ENCODE assay signal across 1 cellular context in genomic region chr13:60001892-60002291, GRCh38.
TF ChIP-seq lines count a peak whose summit lies in the region.

No MANE protein-coding gene starts in this region.

TF ChIP-seq in K562, 482 proteins besides CTCF, POLR2A, EP300 and RAD21 (continued from another document):
- no peak for TF ChIP-seq RERE (CRISPR knock-in tag; IDR thresholded peaks at IDR 0.05; ENCODE audit: borderline replicate concordance)
- no peak for TF ChIP-seq SMAD1 (IDR thresholded peaks at IDR 0.05; ENCODE audit: low read depth, low read length, partially characterized antibody)
- no peak for TF ChIP-seq CBFB (CRISPR knock-in tag; IDR thresholded peaks at IDR 0.05)
- TF ChIP-seq CEBPB (tag; IDR thresholded peaks at IDR 0.05): peak; percentile 63; the same call in 1 of the 2 replicates
- no peak for TF ChIP-seq JUND (IDR thresholded peaks at IDR 0.05; ENCODE audit: borderline replicate concordance, low read depth, low read length)
- no peak for TF ChIP-seq JUND (tag; IDR thresholded peaks at IDR 0.05; ENCODE audit: borderline replicate concordance, low read depth, low read length)
- no peak for TF ChIP-seq ZNF253 (CRISPR knock-in tag; conservative IDR thresholded peaks at IDR 0.05)
- no peak for TF ChIP-seq ZNF589 (CRISPR knock-in tag; IDR thresholded peaks at IDR 0.05; ENCODE audit: low read depth)
- no peak for TF ChIP-seq GABPB1 (CRISPR knock-in tag; IDR thresholded peaks at IDR 0.05)
- TF ChIP-seq CREB1 (IDR thresholded peaks at IDR 0.05): no peak
- no peak for TF ChIP-seq CREB1 (CRISPR knock-in tag; IDR thresholded peaks at IDR 0.05)
- TF ChIP-seq EWSR1 (IDR thresholded peaks at IDR 0.05; ENCODE audit: borderline replicate concordance, low read depth, partially characterized antibody): no peak
- no peak for TF ChIP-seq CEBPG (CRISPR knock-in tag; IDR thresholded peaks at IDR 0.05)
- TF ChIP-seq CEBPG (tag; conservative IDR thresholded peaks at IDR 0.05 in 1 of 2, IDR thresholded peaks at IDR 0.05 in 1 of 2): peak; percentile 50 to 56; a peak in 2 of 4 replicates
- no peak for TF ChIP-seq DEAF1 (CRISPR knock-in tag; IDR thresholded peaks at IDR 0.05)
- no peak for TF ChIP-seq SMARCA4 (IDR thresholded peaks at IDR 0.05)
- TF ChIP-seq HMG20A (CRISPR knock-in tag; conservative IDR thresholded peaks at IDR 0.05): no peak
